1 cellular context compared by ENCODE assay signal in the genomic region with DNA sequence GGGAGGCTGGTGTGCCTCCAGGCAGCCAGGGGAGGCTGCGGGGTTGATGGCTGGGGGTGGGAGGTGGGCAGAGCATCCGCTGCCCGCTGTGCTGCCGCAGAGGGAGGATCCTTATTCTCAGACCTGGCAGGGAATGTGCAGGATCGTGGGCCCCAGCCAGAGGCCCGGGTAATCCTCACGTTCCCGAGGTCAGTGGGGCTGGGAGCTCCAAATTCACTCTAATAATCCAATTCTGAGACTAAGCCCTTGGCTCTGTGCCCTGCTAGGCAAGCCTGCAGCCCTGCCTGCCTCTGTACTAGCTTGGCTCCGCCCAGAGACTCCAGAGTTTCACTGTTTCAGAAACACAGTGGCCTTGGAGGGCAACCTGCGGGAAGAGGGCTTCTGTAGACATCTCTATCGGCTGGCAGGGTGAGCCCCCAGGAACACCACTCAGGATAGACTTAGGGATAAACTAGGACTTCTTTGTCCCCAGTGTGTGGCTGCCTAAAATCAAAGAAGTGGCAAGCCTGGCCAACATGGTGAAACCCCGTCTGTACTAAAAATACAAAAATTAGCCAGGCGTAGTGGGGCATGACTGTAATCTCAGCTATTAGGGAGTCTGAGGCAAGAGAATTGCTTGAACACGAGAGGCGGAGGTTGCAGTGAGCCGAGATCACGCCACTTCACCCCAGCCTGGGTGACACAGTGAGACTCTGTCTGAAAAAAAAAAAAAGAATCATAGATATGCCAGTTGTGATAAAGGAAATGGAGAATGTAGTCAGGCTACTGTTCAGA.
A peak's percentile ranks its signal among the peaks of the same experiment; 100 is the strongest.
TF ChIP-seq lines count a peak whose summit lies in the region.

No MANE protein-coding gene starts in this region.

TF ChIP-seq in GM12878, 131 proteins besides CTCF, POLR2A, EP300 and RAD21 (continues in another document):
- TF ChIP-seq ATF7 (IDR thresholded peaks at IDR 0.05; ENCODE audit: low read depth) (peak; percentile 75), CBX5 (IDR thresholded peaks at IDR 0.05; ENCODE audit: low read depth) (0 out of 2 replicates have a peak, but pooled peaks have one; percentile 33), CBX3 (IDR thresholded peaks at IDR 0.05; ENCODE audit: borderline replicate concordance, low read depth) (no peak), ASH2L (IDR thresholded peaks at IDR 0.05; ENCODE audit: borderline replicate concordance, low read depth) (peak; percentile 70; the same call in 1 of the 2 replicates), MEF2B (IDR thresholded peaks at IDR 0.05; ENCODE audit: partially characterized antibody, poor library complexity, severe bottlenecking) (peak; percentile 81), PAX8 (IDR thresholded peaks at IDR 0.05) (no peak), CHD2 (IDR thresholded peaks at IDR 0.05; ENCODE audit: borderline replicate concordance, low read depth, low read length) (peak; percentile 41; the same call in 1 of the 2 replicates), TBL1XR1 (IDR thresholded peaks at IDR 0.05; ENCODE audit: low read depth, low read length) (no peak), GABPA (IDR thresholded peaks at IDR 0.05; ENCODE audit: low read depth) (no peak), STAT3 (IDR thresholded peaks at IDR 0.05; ENCODE audit: low read depth, low read length) (no peak), NR2C2 (IDR thresholded peaks at IDR 0.05; ENCODE audit: borderline replicate concordance, control insufficient read depth, insufficient read length, low read depth) (no peak), RAD51 (IDR thresholded peaks at IDR 0.05) (no peak), MYB (IDR thresholded peaks at IDR 0.05; ENCODE audit: borderline replicate concordance, low read depth, low read length) (no peak), CEBPB (IDR thresholded peaks at IDR 0.05; ENCODE audit: borderline replicate concordance in 1 of 2, low read depth in 2 of 2, low read length in 2 of 2) (no peak), RUNX3 (IDR thresholded peaks at IDR 0.05; ENCODE audit: low read length) (peak; percentile 56; the same call in 1 of the 2 replicates), NRF1 (conservative IDR thresholded peaks at IDR 0.05; ENCODE audit: low read depth, low read length) (no peak), ZNF217 (IDR thresholded peaks at IDR 0.05) (no peak), RFX5 (IDR thresholded peaks at IDR 0.05; ENCODE audit: low read depth, low read length) (no peak), SREBF1 (IDR thresholded peaks at IDR 0.05; ENCODE audit: low read length) (peak; percentile 85; the same call in 1 of the 2 replicates), MEF2A (IDR thresholded peaks at IDR 0.05; ENCODE audit: insufficient read depth, low read depth, low read length) (peak; percentile 82; the same call in 1 of the 2 replicates), CREM (IDR thresholded peaks at IDR 0.05; ENCODE audit: low read depth) (0 out of 2 replicates have a peak, but pooled peaks have one; percentile 17), DPF2 (IDR thresholded peaks at IDR 0.05) (peak; percentile 45; the same call in 1 of the 2 replicates)
- TF ChIP-seq, protein P1, sequence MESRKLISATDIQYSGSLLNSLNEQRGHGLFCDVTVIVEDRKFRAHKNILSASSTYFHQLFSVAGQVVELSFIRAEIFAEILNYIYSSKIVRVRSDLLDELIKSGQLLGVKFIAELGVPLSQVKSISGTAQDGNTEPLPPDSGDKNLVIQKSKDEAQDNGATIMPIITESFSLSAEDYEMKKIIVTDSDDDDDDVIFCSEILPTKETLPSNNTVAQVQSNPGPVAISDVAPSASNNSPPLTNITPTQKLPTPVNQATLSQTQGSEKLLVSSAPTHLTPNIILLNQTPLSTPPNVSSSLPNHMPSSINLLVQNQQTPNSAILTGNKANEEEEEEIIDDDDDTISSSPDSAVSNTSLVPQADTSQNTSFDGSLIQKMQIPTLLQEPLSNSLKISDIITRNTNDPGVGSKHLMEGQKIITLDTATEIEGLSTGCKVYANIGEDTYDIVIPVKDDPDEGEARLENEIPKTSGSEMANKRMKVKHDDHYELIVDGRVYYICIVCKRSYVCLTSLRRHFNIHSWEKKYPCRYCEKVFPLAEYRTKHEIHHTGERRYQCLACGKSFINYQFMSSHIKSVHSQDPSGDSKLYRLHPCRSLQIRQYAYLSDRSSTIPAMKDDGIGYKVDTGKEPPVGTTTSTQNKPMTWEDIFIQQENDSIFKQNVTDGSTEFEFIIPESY (IDR thresholded peaks at IDR 0.05), result no peak
- TF ChIP-seq, protein P2, sequence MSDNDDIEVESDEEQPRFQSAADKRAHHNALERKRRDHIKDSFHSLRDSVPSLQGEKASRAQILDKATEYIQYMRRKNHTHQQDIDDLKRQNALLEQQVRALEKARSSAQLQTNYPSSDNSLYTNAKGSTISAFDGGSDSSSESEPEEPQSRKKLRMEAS (IDR thresholded peaks at IDR 0.05; ENCODE audit: low read depth, low read length), result no peak
- TF ChIP-seq, protein P3, sequence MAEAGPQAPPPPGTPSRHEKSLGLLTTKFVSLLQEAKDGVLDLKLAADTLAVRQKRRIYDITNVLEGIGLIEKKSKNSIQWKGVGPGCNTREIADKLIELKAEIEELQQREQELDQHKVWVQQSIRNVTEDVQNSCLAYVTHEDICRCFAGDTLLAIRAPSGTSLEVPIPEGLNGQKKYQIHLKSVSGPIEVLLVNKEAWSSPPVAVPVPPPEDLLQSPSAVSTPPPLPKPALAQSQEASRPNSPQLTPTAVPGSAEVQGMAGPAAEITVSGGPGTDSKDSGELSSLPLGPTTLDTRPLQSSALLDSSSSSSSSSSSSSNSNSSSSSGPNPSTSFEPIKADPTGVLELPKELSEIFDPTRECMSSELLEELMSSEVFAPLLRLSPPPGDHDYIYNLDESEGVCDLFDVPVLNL (IDR thresholded peaks at IDR 0.05; ENCODE audit: low read depth, low read length), result no peak
- TF ChIP-seq, protein P4, sequence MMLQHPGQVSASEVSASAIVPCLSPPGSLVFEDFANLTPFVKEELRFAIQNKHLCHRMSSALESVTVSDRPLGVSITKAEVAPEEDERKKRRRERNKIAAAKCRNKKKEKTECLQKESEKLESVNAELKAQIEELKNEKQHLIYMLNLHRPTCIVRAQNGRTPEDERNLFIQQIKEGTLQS (IDR thresholded peaks at IDR 0.05; ENCODE audit: borderline replicate concordance, extremely low read depth, low read depth, low read length), result no peak
- TF ChIP-seq, protein P5, sequence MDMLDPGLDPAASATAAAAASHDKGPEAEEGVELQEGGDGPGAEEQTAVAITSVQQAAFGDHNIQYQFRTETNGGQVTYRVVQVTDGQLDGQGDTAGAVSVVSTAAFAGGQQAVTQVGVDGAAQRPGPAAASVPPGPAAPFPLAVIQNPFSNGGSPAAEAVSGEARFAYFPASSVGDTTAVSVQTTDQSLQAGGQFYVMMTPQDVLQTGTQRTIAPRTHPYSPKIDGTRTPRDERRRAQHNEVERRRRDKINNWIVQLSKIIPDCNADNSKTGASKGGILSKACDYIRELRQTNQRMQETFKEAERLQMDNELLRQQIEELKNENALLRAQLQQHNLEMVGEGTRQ (IDR thresholded peaks at IDR 0.05; ENCODE audit: borderline replicate concordance, low read depth, low read length), result no peak
- TF ChIP-seq, protein P6, sequence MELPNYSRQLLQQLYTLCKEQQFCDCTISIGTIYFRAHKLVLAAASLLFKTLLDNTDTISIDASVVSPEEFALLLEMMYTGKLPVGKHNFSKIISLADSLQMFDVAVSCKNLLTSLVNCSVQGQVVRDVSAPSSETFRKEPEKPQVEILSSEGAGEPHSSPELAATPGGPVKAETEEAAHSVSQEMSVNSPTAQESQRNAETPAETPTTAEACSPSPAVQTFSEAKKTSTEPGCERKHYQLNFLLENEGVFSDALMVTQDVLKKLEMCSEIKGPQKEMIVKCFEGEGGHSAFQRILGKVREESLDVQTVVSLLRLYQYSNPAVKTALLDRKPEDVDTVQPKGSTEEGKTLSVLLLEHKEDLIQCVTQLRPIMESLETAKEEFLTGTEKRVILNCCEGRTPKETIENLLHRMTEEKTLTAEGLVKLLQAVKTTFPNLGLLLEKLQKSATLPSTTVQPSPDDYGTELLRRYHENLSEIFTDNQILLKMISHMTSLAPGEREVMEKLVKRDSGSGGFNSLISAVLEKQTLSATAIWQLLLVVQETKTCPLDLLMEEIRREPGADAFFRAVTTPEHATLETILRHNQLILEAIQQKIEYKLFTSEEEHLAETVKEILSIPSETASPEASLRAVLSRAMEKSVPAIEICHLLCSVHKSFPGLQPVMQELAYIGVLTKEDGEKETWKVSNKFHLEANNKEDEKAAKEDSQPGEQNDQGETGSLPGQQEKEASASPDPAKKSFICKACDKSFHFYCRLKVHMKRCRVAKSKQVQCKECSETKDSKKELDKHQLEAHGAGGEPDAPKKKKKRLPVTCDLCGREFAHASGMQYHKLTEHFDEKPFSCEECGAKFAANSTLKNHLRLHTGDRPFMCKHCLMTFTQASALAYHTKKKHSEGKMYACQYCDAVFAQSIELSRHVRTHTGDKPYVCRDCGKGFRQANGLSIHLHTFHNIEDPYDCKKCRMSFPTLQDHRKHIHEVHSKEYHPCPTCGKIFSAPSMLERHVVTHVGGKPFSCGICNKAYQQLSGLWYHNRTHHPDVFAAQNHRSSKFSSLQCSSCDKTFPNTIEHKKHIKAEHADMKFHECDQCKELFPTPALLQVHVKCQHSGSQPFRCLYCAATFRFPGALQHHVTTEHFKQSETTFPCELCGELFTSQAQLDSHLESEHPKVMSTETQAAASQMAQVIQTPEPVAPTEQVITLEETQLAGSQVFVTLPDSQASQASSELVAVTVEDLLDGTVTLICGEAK (IDR thresholded peaks at IDR 0.05; ENCODE audit: borderline replicate concordance), result no peak
- TF ChIP-seq, protein P7, sequence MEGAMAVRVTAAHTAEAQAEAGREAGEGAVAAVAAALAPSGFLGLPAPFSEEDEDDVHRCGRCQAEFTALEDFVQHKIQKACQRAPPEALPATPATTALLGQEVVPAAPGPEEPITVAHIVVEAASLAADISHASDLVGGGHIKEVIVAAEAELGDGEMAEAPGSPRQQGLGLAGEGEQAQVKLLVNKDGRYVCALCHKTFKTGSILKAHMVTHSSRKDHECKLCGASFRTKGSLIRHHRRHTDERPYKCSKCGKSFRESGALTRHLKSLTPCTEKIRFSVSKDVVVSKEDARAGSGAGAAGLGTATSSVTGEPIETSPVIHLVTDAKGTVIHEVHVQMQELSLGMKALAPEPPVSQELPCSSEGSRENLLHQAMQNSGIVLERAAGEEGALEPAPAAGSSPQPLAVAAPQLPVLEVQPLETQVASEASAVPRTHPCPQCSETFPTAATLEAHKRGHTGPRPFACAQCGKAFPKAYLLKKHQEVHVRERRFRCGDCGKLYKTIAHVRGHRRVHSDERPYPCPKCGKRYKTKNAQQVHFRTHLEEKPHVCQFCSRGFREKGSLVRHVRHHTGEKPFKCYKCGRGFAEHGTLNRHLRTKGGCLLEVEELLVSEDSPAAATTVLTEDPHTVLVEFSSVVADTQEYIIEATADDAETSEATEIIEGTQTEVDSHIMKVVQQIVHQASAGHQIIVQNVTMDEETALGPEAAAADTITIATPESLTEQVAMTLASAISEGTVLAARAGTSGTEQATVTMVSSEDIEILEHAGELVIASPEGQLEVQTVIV (IDR thresholded peaks at IDR 0.05; ENCODE audit: borderline replicate concordance, partially characterized antibody), result peak; percentile 75
- TF ChIP-seq, protein P8, sequence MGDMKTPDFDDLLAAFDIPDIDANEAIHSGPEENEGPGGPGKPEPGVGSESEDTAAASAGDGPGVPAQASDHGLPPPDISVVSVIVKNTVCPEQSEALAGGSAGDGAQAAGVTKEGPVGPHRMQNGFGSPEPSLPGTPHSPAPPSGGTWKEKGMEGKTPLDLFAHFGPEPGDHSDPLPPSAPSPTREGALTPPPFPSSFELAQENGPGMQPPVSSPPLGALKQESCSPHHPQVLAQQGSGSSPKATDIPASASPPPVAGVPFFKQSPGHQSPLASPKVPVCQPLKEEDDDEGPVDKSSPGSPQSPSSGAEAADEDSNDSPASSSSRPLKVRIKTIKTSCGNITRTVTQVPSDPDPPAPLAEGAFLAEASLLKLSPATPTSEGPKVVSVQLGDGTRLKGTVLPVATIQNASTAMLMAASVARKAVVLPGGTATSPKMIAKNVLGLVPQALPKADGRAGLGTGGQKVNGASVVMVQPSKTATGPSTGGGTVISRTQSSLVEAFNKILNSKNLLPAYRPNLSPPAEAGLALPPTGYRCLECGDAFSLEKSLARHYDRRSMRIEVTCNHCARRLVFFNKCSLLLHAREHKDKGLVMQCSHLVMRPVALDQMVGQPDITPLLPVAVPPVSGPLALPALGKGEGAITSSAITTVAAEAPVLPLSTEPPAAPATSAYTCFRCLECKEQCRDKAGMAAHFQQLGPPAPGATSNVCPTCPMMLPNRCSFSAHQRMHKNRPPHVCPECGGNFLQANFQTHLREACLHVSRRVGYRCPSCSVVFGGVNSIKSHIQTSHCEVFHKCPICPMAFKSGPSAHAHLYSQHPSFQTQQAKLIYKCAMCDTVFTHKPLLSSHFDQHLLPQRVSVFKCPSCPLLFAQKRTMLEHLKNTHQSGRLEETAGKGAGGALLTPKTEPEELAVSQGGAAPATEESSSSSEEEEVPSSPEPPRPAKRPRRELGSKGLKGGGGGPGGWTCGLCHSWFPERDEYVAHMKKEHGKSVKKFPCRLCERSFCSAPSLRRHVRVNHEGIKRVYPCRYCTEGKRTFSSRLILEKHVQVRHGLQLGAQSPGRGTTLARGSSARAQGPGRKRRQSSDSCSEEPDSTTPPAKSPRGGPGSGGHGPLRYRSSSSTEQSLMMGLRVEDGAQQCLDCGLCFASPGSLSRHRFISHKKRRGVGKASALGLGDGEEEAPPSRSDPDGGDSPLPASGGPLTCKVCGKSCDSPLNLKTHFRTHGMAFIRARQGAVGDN (IDR thresholded peaks at IDR 0.05), result no peak
- TF ChIP-seq, protein P9, sequence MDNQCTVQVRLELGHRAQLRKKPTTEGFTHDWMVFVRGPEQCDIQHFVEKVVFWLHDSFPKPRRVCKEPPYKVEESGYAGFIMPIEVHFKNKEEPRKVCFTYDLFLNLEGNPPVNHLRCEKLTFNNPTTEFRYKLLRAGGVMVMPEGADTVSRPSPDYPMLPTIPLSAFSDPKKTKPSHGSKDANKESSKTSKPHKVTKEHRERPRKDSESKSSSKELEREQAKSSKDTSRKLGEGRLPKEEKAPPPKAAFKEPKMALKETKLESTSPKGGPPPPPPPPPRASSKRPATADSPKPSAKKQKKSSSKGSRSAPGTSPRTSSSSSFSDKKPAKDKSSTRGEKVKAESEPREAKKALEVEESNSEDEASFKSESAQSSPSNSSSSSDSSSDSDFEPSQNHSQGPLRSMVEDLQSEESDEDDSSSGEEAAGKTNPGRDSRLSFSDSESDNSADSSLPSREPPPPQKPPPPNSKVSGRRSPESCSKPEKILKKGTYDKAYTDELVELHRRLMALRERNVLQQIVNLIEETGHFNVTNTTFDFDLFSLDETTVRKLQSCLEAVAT (IDR thresholded peaks at IDR 0.05), result peak; percentile 71; the same call in 1 of the 2 replicates
- TF ChIP-seq, protein P10, sequence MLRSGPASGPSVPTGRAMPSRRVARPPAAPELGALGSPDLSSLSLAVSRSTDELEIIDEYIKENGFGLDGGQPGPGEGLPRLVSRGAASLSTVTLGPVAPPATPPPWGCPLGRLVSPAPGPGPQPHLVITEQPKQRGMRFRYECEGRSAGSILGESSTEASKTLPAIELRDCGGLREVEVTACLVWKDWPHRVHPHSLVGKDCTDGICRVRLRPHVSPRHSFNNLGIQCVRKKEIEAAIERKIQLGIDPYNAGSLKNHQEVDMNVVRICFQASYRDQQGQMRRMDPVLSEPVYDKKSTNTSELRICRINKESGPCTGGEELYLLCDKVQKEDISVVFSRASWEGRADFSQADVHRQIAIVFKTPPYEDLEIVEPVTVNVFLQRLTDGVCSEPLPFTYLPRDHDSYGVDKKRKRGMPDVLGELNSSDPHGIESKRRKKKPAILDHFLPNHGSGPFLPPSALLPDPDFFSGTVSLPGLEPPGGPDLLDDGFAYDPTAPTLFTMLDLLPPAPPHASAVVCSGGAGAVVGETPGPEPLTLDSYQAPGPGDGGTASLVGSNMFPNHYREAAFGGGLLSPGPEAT (IDR thresholded peaks at IDR 0.05; ENCODE audit: low read depth), result peak; percentile 79
